In genomic region chr1:237032029-237032428, GRCh38 we compare ENCODE assay signal across 13 cellular contexts. TPM values are rescaled to one million over a fixed set of nuclear protein-coding genes. Genes with fewer than 3 reads are reported as not detected.
A peak's percentile ranks its signal among the peaks of the same experiment; 100 is the strongest.
DNase-seq lines count a peak whose midpoint lies in the region; ATAC-seq and TF ChIP-seq lines count a peak whose summit lies in the region.
"Had no signal": no experiment of that assay in that cellular context is flagged by ENCODE, and none has a peak within 500 bp of the region (broad histone marks: within the 10 kb centered on the region; RNA-seq: fewer than 3 reads in every experiment).

No MANE protein-coding gene starts in this region.

- H3K4me3 ChIP-seq in esophagus muscularis mucosa = no peak overlapping the region
- H3K4me3 ChIP-seq: BLaER1, suprapubic skin had no signal

- no peak for TF ChIP-seq EP300 in esophagus muscularis mucosa (IDR thresholded peaks at IDR 0.05)

- intact Hi-C loops in esophagus muscularis mucosa (cut with DNase I) = loop anchor here (10.0 kb wide), 1 partner anchor 147 kb away; no protein-coding TSS in a partner anchor

- peaks cover 9 to 38% (median 26%) of the 10 kb centered on the region in 4 donors for H3K4me1 ChIP-seq in esophagus muscularis mucosa
- H3K4me1 ChIP-seq: suprapubic skin had no signal

- WGBS in esophagus muscularis mucosa = 52% methylated on average over 7 of the region's 7 CpGs

- peak; percentile 93 for ATAC-seq in GM21528 (IDR thresholded peaks at IDR 0.05; ENCODE audit: low FRiP score, unreplicated experiment)
- ATAC-seq in HG03196 (IDR thresholded peaks at IDR 0.05; ENCODE audit: unreplicated experiment) = peak; percentile 92
- ATAC-seq: activated CD4-positive, alpha-beta T cell treated with anti-CD3 and anti-CD28 coated beads for 36 hours; HCT116 had no signal

- H3K36me3 ChIP-seq in esophagus muscularis mucosa = no peaks in the 10 kb centered on the region
- H3K36me3 ChIP-seq: BLaER1, suprapubic skin had no signal

- H3K9me3 ChIP-seq in esophagus muscularis mucosa = no peaks in the 10 kb centered on the region
- H3K9me3 ChIP-seq: BLaER1, suprapubic skin had no signal

- no peaks in the 10 kb centered on the region for H3K27me3 ChIP-seq in esophagus muscularis mucosa
- H3K27me3 ChIP-seq: BLaER1, suprapubic skin had no signal

- H3K27ac ChIP-seq in esophagus muscularis mucosa (replicated peaks in 1 of 4) = peak overlapping the region in 3 of 4 donors; percentile 41 to 65 (median 64)
- H3K27ac ChIP-seq: BLaER1, suprapubic skin had no signal

- TF ChIP-seq CTCF in esophagus muscularis mucosa (IDR thresholded peaks at IDR 0.05) = no peak

- no peak for TF ChIP-seq POLR2A in esophagus muscularis mucosa (IDR thresholded peaks at IDR 0.05; ENCODE audit: low read depth)

- DNase-seq in ELF-1 (ENCODE audit: low read depth, low spot score) = peak; percentile 35
- peak; percentile 81 for DNase-seq in esophagus muscularis mucosa (ENCODE audit: extremely low spot score)
- DNase-seq in GM19238 (ENCODE audit: insufficient read length, low spot score) = no peak
- DNase-seq in pons (ENCODE audit: low spot score) = no peak
- no peak for DNase-seq in NCI-H69 (lab: John Stamatoyannopoulos, UW)
- DNase-seq in NCI-H526 (lab: John Stamatoyannopoulos, UW) = no peak
- DNase-seq: activated CD4-positive, alpha-beta T cell treated with anti-CD3 and anti-CD28 coated beads for 36 hours had no signal

RNA-seq across cellular contexts. Expression of gene RYR2, which starts 10.0 kb away (rescaled TPM):
- 10 to 100 TPM; 29.8 to 56.3 (median 38.9) TPM for total RNA-seq in esophagus muscularis mucosa

RNA-seq across cellular contexts. Expression of gene MT1HL1, which starts 27.8 kb away (rescaled TPM):
- total RNA-seq in esophagus muscularis mucosa = not detected
- total RNA-seq: activated CD4-positive, alpha-beta T cell treated with anti-CD3 and anti-CD28 coated beads for 36 hours; skeletal muscle tissue; suprapubic skin had no signal

Comparison
In these comparisons a context has a peak if more than half of its experiments do, and no peak if none do; other contexts are left out.
1. DNase-seq: peak in ELF-1 (single experiment) and esophagus muscularis mucosa (single experiment); none in GM19238 (single experiment), pons (single experiment), NCI-H69 (single experiment) and NCI-H526 (0 of 2).